Comparison of ENCODE assay signal across 29 cellular contexts in genomic region chr1:204735042-204735441, GRCh38. TPM values are rescaled to one million over a fixed set of nuclear protein-coding genes. Genes with fewer than 3 reads are reported as not detected.
"Had no signal": no experiment of that assay in that cellular context is flagged by ENCODE, and none has a peak within 500 bp of the region (broad histone marks: within the 10 kb centered on the region; RNA-seq: fewer than 3 reads in every experiment).

No MANE protein-coding gene starts in this region.

- H3K4me2 ChIP-seq: smooth muscle cell had no signal

- H3K36me3 ChIP-seq: breast epithelium, esophagus squamous epithelium, heart right ventricle, left ventricle myocardium inferior, suprapubic skin, tibial nerve had no signal

- H3K9me3 ChIP-seq: breast epithelium, suprapubic skin had no signal

- H3K79me2 ChIP-seq: parathyroid adenoma had no signal

- H3K27ac Mint-ChIP-seq: activated B cell treated with CpG ODN at 0.5 μM for 24 hours; activated CD8-positive, alpha-beta T cell treated with anti-CD3 and anti-CD28 coated beads for 36 hours; activated naive CD4-positive, alpha-beta T cell treated with anti-CD3 and anti-CD28 coated beads, Interleukin-2, amount 50 U/mL, for 72 hours; activated T-helper 17 cell treated with anti-CD3 and anti-CD28 coated beads, Interleukin-2, amount 50 U/mL, for 72 hours; naive B cell; stimulated activated memory B cell treated with anti-CD40 and anti-IgM and Interleukin-4, amounts not matched to agents 10 μg/mL and 1 μg/mL and 100 μg/mL, for 72 hours; T-helper 2 cell treated with Interferon-gamma antibody and Interleukin-4, amounts not matched to agents 5 μg/mL and 100 μg/mL, for 36 hours had no signal

- H3K4me1 Mint-ChIP-seq: activated B cell treated with CpG ODN at 0.5 μM for 24 hours; activated T-helper 17 cell treated with anti-CD3 and anti-CD28 coated beads, Interleukin-2, amount 50 U/mL, for 72 hours; naive B cell; stimulated activated memory B cell treated with anti-CD40 and anti-IgM and Interleukin-4, amounts not matched to agents 10 μg/mL and 1 μg/mL and 100 μg/mL, for 72 hours had no signal

- H3K36me3 Mint-ChIP-seq: activated naive CD4-positive, alpha-beta T cell treated with anti-CD3 and anti-CD28 coated beads, Interleukin-2, amount 50 U/mL, for 72 hours; stimulated activated memory B cell treated with anti-CD40 and anti-IgM and Interleukin-4, amounts not matched to agents 10 μg/mL and 1 μg/mL and 100 μg/mL, for 72 hours had no signal

- H3K4me3 ChIP-seq: breast epithelium, esophagus squamous epithelium, heart right ventricle, left ventricle myocardium inferior, psoas muscle, smooth muscle cell, suprapubic skin, tibial nerve had no signal

- H2AFZ ChIP-seq: parathyroid adenoma had no signal

- DNase-seq: activated B cell treated with CpG ODN at 0.5 μM for 24 hours; activated CD4-positive, alpha-beta T cell treated with anti-CD3 and anti-CD28 coated beads, Interleukin-2, amount 50 U/mL, for 1 hour; activated CD8-positive, alpha-beta T cell treated with anti-CD3 and anti-CD28 coated beads for 36 hours; activated T-cell treated with anti-CD3 and anti-CD28 coated beads, Interleukin-2, amount 50 U/mL, for 4 hours; central memory CD4-positive, alpha-beta T cell; dermis blood vessel endothelial cell; effector CD4-positive, alpha-beta T cell; esophagus squamous epithelium; foreskin melanocyte; heart right ventricle; left ventricle myocardium inferior; naive B cell; nucleus accumbens; psoas muscle; stimulated activated CD4-positive, alpha-beta T cell treated with anti-CD3 and anti-CD28 coated beads, Interleukin-1b, Interleukin-23, amount 100 ng/mL, for 48 hours; stimulated activated CD4-positive, alpha-beta T cell treated with anti-CD3 and anti-CD28 coated beads, Interleukin-4, amount 100 ng/mL, for 4 hours; stimulated activated CD8-positive, alpha-beta memory T cell treated with anti-CD3 and anti-CD28 coated beads, Interleukin-4, amount 100 ng/mL, for 48 hours had no signal

- H3K4me3 Mint-ChIP-seq: activated B cell treated with CpG ODN at 0.5 μM for 24 hours; activated CD8-positive, alpha-beta T cell treated with anti-CD3 and anti-CD28 coated beads for 36 hours; activated T-cell treated with anti-CD3 and anti-CD28 coated beads, Interleukin-2, amount 50 U/mL, for 4 hours; activated T-helper 17 cell treated with anti-CD3 and anti-CD28 coated beads, Interleukin-2, amount 50 U/mL, for 72 hours; naive B cell; neural crest cell; stimulated activated memory B cell treated with anti-CD40 and anti-IgM and Interleukin-4, amounts not matched to agents 10 μg/mL and 1 μg/mL and 100 μg/mL, for 72 hours; T-helper 2 cell treated with Interferon-gamma antibody and Interleukin-4, amounts not matched to agents 5 μg/mL and 100 μg/mL, for 36 hours had no signal

- H3K27me3 ChIP-seq: breast epithelium had no signal

- H3K27ac ChIP-seq: breast epithelium, epithelial cell of prostate, esophagus squamous epithelium, heart right ventricle, left ventricle myocardium inferior, parathyroid adenoma, psoas muscle, suprapubic skin, tibial nerve had no signal

- H3K9ac ChIP-seq: parathyroid adenoma had no signal

RNA-seq across cellular contexts. Expression of gene LRRN2, which starts 49.5 kb away (rescaled TPM):
- total RNA-seq: activated B cell treated with CpG ODN at 0.5 μM for 24 hours; activated CD8-positive, alpha-beta T cell treated with anti-CD3 and anti-CD28 coated beads for 36 hours; activated naive CD4-positive, alpha-beta T cell treated with anti-CD3 and anti-CD28 coated beads, Interleukin-2, amount 50 U/mL, for 72 hours; activated T-cell treated with anti-CD3 and anti-CD28 coated beads, Interleukin-2, amount 50 U/mL, for 4 hours; activated T-helper 17 cell treated with anti-CD3 and anti-CD28 coated beads, Interleukin-2, amount 50 U/mL, for 72 hours; glomerular endothelial cell had no signal
